Comparison of ENCODE assay signal across 1 cellular context in genomic region chr10:934746-935406, GRCh38.
TF ChIP-seq lines count a peak whose summit lies in the region.

No MANE protein-coding gene starts in this region.

TF ChIP-seq in K562, 482 proteins besides CTCF, POLR2A, EP300 and RAD21:
- TF ChIP-seq CEBPB (tag; IDR thresholded peaks at IDR 0.05) (0 out of 2 replicates have a peak, but pooled peaks have one; percentile 1), SAP30 (IDR thresholded peaks at IDR 0.05; ENCODE audit: borderline replicate concordance, insufficient read depth, low read depth, low read length, poor library complexity, severe bottlenecking) (no peak), ZNF282 (CRISPR knock-in tag; IDR thresholded peaks at IDR 0.05) (no peak)
